Comparison of ENCODE assay signal across 16 cellular contexts in the genomic region with DNA sequence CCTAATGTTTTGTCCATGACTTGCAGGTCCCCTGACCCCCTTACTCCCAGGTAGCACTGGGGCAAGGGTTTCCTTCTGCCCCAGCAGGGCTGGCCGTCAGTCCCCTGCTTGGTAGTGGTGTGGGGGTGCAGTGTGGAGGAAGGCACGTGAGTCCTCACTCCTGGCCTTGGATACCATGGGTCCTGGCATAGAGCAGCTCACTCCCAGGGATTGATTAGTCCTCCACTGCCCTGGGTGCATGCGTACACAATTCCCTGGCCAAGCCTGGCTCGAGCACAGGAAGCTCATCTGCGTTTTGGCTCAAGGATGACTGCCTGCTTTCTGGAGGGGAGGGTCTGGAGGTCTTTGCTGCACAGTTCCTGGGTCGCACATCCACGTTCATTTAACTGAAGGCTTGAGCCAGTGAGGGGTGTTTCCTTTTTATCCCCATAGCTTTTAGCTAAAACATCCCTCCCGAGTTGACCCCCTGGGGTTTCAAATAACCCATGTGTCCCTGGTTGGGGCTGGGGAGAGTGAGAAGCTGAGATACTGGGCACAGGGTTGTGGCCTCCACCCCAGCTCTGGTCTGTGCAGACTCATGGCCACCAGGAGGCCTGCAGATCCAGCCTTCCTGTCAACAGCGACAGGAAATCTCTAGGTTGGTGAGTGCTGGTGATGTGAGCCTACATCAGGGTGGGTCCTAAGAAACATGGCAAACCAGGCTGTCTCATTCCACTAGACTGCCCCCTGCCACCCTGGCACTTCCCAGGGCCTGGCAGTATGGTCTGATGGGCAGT. TPM values are rescaled to one million over a fixed set of nuclear protein-coding genes. Genes with fewer than 3 reads are reported as not detected.
DNase-seq lines count a peak whose midpoint lies in the region; ATAC-seq, FAIRE-seq and TF ChIP-seq lines count a peak whose summit lies in the region.
"Had no signal": no experiment of that assay in that cellular context is flagged by ENCODE, and none has a peak within 500 bp of the region (broad histone marks: within the 10 kb centered on the region; RNA-seq: fewer than 3 reads in every experiment).

No MANE protein-coding gene starts in this region.

- 62 to 63% (median 62%) methylated on average over 5 to 9 of the region's 9 CpGs for WGBS in heart left ventricle, 4 donors
- 80 to 97% (median 83%) methylated on average over 9 of the region's 9 CpGs for WGBS in small intestine, 3 donors

- H3K36me3 ChIP-seq in heart left ventricle (peaks cover 0 to 56% (median 8%) of the 10 kb centered on the region in 9 donors), WERI-Rb-1 (no peaks in the 10 kb centered on the region; the same call in 1 of the 2 replicates), small intestine (ENCODE audit: control insufficient read depth in 2 of 2, insufficient read depth in 2 of 2, low read length in 2 of 2) (no peaks in the 10 kb centered on the region)

- H3K4me1 ChIP-seq in heart left ventricle (peaks cover 0 to 53% (median 40%) of the 10 kb centered on the region in 12 donors), small intestine (ENCODE audit: control insufficient read depth in 2 of 2, insufficient read depth in 1 of 2, low read depth in 1 of 2, low read length in 1 of 2) (no peaks in the 10 kb centered on the region)

- H3K4me3 ChIP-seq in heart left ventricle: no peak overlapping the region
- H3K4me3 ChIP-seq in WERI-Rb-1 (ENCODE audit: low read depth, low read length): no peak overlapping the region
- H3K4me3 ChIP-seq in small intestine (ENCODE audit: low read depth in 1 of 2, low read length in 2 of 2): no peak overlapping the region

- no peaks in the 10 kb centered on the region for H3K9me3 Mint-ChIP-seq in endothelial cell (ENCODE audit: unreplicated experiment)
- no peaks in the 10 kb centered on the region for H3K9me3 Mint-ChIP-seq in stimulated activated naive B cell treated with anti-CD40 and anti-IgM and Interleukin-4, amounts not matched to agents 10 μg/mL and 1 μg/mL and 100 μg/mL, for 72 hours
- H3K9me3 Mint-ChIP-seq: H9, nephron progenitor cell had no signal

- no peaks in the 10 kb centered on the region for H3K27me3 ChIP-seq in heart left ventricle
- no peaks in the 10 kb centered on the region for H3K27me3 ChIP-seq in WERI-Rb-1 (ENCODE audit: insufficient read depth, low read depth, severe bottlenecking)
- H3K27me3 ChIP-seq in small intestine (ENCODE audit: control insufficient read depth in 2 of 2, insufficient read depth in 2 of 2, low read length in 2 of 2): no peaks in the 10 kb centered on the region

- TF ChIP-seq POLR2A in heart left ventricle (IDR thresholded peaks at IDR 0.05): no peak

- no peak overlapping the region for H3K4me3 Mint-ChIP-seq in endothelial cell (ENCODE audit: unreplicated experiment)
- H3K4me3 Mint-ChIP-seq in stimulated activated naive B cell treated with anti-CD40 and anti-IgM and Interleukin-4, amounts not matched to agents 10 μg/mL and 1 μg/mL and 100 μg/mL, for 72 hours: no peak overlapping the region
- H3K4me3 Mint-ChIP-seq: H9, nephron progenitor cell had no signal

- no peak overlapping the region for H3K27ac Mint-ChIP-seq in endothelial cell (ENCODE audit: unreplicated experiment)
- H3K27ac Mint-ChIP-seq in stimulated activated naive B cell treated with anti-CD40 and anti-IgM and Interleukin-4, amounts not matched to agents 10 μg/mL and 1 μg/mL and 100 μg/mL, for 72 hours: peak overlapping the region; percentile 62
- H3K27ac Mint-ChIP-seq: H9, nephron progenitor cell had no signal

- TF ChIP-seq CTCF in heart left ventricle (IDR thresholded peaks at IDR 0.05) (peak in 2 of 12 donors; percentile 5 to 15), WERI-Rb-1 (IDR thresholded peaks at IDR 0.05; ENCODE audit: low read depth, low read length) (peak; percentile 22; the same call in 1 of the 2 replicates), endothelial cell (IDR thresholded peaks at IDR 0.05; ENCODE audit: unreplicated experiment) (peak; percentile 27)

- FAIRE-seq in small intestine (lab: Jason Lieb, UNC): no peak

- intact Hi-C loops in heart left ventricle (cut with DNase I) (no loop called here), left cardiac atrium (cut with DNase I) (no loop called here)

- ATAC-seq in heart left ventricle (peak in 3 of 4 donors; percentile 13 to 15 (median 14)), left cardiac atrium (no peak)
- no peak for ATAC-seq in stimulated activated naive B cell treated with anti-CD40 and anti-IgM and Interleukin-4, amounts not matched to agents 10 μg/mL and 1 μg/mL and 100 μg/mL, for 72 hours (replicated peaks)

- peaks cover 10% of the 10 kb centered on the region for H3K36me3 Mint-ChIP-seq in endothelial cell (ENCODE audit: low read depth, unreplicated experiment)
- H3K36me3 Mint-ChIP-seq in stimulated activated naive B cell treated with anti-CD40 and anti-IgM and Interleukin-4, amounts not matched to agents 10 μg/mL and 1 μg/mL and 100 μg/mL, for 72 hours: peaks cover 43 to 71% of the 10 kb centered on the region in 2 donors

- peaks cover 7% of the 10 kb centered on the region for H3K4me1 Mint-ChIP-seq in endothelial cell (ENCODE audit: unreplicated experiment)
- peaks cover 15 to 29% of the 10 kb centered on the region in 2 donors for H3K4me1 Mint-ChIP-seq in stimulated activated naive B cell treated with anti-CD40 and anti-IgM and Interleukin-4, amounts not matched to agents 10 μg/mL and 1 μg/mL and 100 μg/mL, for 72 hours

- H3K9me3 ChIP-seq in heart left ventricle: no peaks in the 10 kb centered on the region
- H3K9me3 ChIP-seq in WERI-Rb-1 (ENCODE audit: severe bottlenecking): no peaks in the 10 kb centered on the region
- no peaks in the 10 kb centered on the region for H3K9me3 ChIP-seq in small intestine (ENCODE audit: control insufficient read depth, low read depth)

- H3K27ac ChIP-seq in heart left ventricle (peak overlapping the region in 11 of 12 donors; percentile 77 to 95 (median 80)), WERI-Rb-1 (no peak overlapping the region; the same call in none of the 2 replicates), small intestine (ENCODE audit: low read depth in 1 of 2, low read length in 1 of 2) (no peak overlapping the region)
- H3K27ac ChIP-seq: epithelial cell of prostate had no signal

- peaks cover 6% of the 10 kb centered on the region for H3K27me3 Mint-ChIP-seq in endothelial cell (ENCODE audit: unreplicated experiment)
- H3K27me3 Mint-ChIP-seq in stimulated activated naive B cell treated with anti-CD40 and anti-IgM and Interleukin-4, amounts not matched to agents 10 μg/mL and 1 μg/mL and 100 μg/mL, for 72 hours: no peaks in the 10 kb centered on the region

- DNase-seq in heart left ventricle (no peak), left cardiac atrium (no peak), WERI-Rb-1 (no peak), endothelial cell (ENCODE audit: low spot score) (no peak), NCI-H510A treated with DMSO at 0.1 percent for 48 hours (lab: John Stamatoyannopoulos, UW) (no peak), small intestine (no peak), HuH-7 (ENCODE audit: low spot score) (no peak)
- DNase-seq in stimulated activated naive B cell treated with anti-CD40 and anti-IgM and Interleukin-4, amounts not matched to agents 10 μg/mL and 1 μg/mL and 100 μg/mL, for 72 hours: no peak
- DNase-seq: activated CD4-positive, CD25-positive, alpha-beta regulatory T cell treated with anti-CD3 and anti-CD28 coated beads, Interleukin-2, amount 50 U/mL, for 72 hours; anterior cingulate cortex; H9; mesendoderm; NCI-H146; NCI-H2227 treated with DMSO at 0.1 percent for 48 hours; nephron progenitor cell had no signal

RNA-seq across cellular contexts. Expression of gene HEMK1, which starts 11.5 kb away (rescaled TPM):
- total RNA-seq in heart left ventricle (10 to 100 TPM in 7 of 9 donors, 1 to 10 TPM in 2; 7.8 to 19.7 (median 13.8) TPM), left cardiac atrium (10 to 100 TPM; 11.8 to 19.7 TPM), endothelial cell (ENCODE audit: unreplicated experiment) (10.9 TPM)
- polyA plus RNA-seq in heart left ventricle (10 to 100 TPM; 10.9 to 16.7 TPM), small intestine (10 to 100 TPM; 13.9 to 18.1 (median 13.9) TPM)

RNA-seq across cellular contexts. Expression of gene C3orf18, which starts 13.3 kb away (rescaled TPM):
- total RNA-seq in heart left ventricle: 10 to 100 TPM; 25.4 to 56.8 (median 40.0) TPM
- 10 to 100 TPM; 28.7 to 28.9 TPM for polyA plus RNA-seq in heart left ventricle
- 10 to 100 TPM; 29.7 to 32.3 TPM for total RNA-seq in left cardiac atrium
- 4.0 TPM for total RNA-seq in endothelial cell (ENCODE audit: unreplicated experiment)
- polyA plus RNA-seq in small intestine: 1 to 10 TPM; 1.1 to 3.9 (median 1.9) TPM

RNA-seq across cellular contexts. Expression of gene CISH, which starts 30.7 kb away (rescaled TPM):
- total RNA-seq in heart left ventricle (10 to 100 TPM; 10.1 to 57.0 (median 20.3) TPM), left cardiac atrium (10 to 100 TPM in 1 of 2 donors, 1 to 10 TPM in 1; 10.0 to 41.9 TPM), endothelial cell (ENCODE audit: unreplicated experiment) (2.6 TPM)
- polyA plus RNA-seq in heart left ventricle (10 to 100 TPM in 1 of 2 donors, 1 to 10 TPM in 1; 6.9 to 30.1 TPM), small intestine (1 to 10 TPM; 4.8 to 7.8 (median 6.9) TPM)

RNA-seq across cellular contexts. Expression of gene MAPKAPK3, which starts 36.1 kb away (rescaled TPM):
- total RNA-seq in heart left ventricle (100 to 1,000 TPM; 239 to 398 (median 316) TPM), left cardiac atrium (100 to 1,000 TPM; 170 to 177 TPM), endothelial cell (ENCODE audit: unreplicated experiment) (6.4 TPM)
- polyA plus RNA-seq in heart left ventricle (100 to 1,000 TPM; 226 to 247 TPM), small intestine (10 to 100 TPM; 28.2 to 34.4 (median 28.6) TPM)

Comparison
In these comparisons a context has a peak if more than half of its experiments do, and no peak if none do; other contexts are left out.
1. ATAC-seq: peak in heart left ventricle (3 of 4); none in left cardiac atrium (0 of 2) and stimulated activated naive B cell treated with anti-CD40 and anti-IgM and Interleukin-4, amounts not matched to agents 10 μg/mL and 1 μg/mL and 100 μg/mL, for 72 hours (0 of 2).
2. H3K27ac ChIP-seq: peak in heart left ventricle (11 of 12); none in WERI-Rb-1 (single experiment) and small intestine (0 of 2).